Comparison of ENCODE assay signal across 11 cellular contexts in genomic region chr12:91111366-91112321, GRCh38. TPM values are rescaled to one million over a fixed set of nuclear protein-coding genes. Genes with fewer than 3 reads are reported as not detected.
DNase-seq lines count a peak whose midpoint lies in the region; ATAC-seq, FAIRE-seq and TF ChIP-seq lines count a peak whose summit lies in the region.
"Had no signal": no experiment of that assay in that cellular context is flagged by ENCODE, and none has a peak within 500 bp of the region (broad histone marks: within the 10 kb centered on the region; RNA-seq: fewer than 3 reads in every experiment).

TSS of gene LUM (minus strand) at chr12:91111494. CDS start at chr12:91108979, 2,515 bp downstream.

- H3K36me3 Mint-ChIP-seq in T-cell, result no peaks in the 10 kb centered on the region

- FAIRE-seq in D721Med (lab: Jason Lieb, UNC), result peak; percentile 11
- FAIRE-seq: G401.6 had no signal

- POLR2A ChIA-PET in T-cell (lab: Charles Lee), result no interaction called here

- H3K27me3 ChIP-seq in heart right ventricle (no peaks in the 10 kb centered on the region), rectal smooth muscle tissue (ENCODE audit: control insufficient read depth, insufficient read depth, low read length) (no peaks in the 10 kb centered on the region), MM.1S (replicated peaks; ENCODE audit: insufficient read depth, low read length) (no peaks in the 10 kb centered on the region)

- H3K4me1 ChIP-seq in heart right ventricle, result no peaks in the 10 kb centered on the region
- no peaks in the 10 kb centered on the region for H3K4me1 ChIP-seq in rectal smooth muscle tissue (ENCODE audit: control insufficient read depth, insufficient read depth, low read length)
- no peaks in the 10 kb centered on the region for H3K4me1 ChIP-seq in MM.1S (ENCODE audit: low read length)

- WGBS in heart right ventricle, 2 donors, result 30 to 34% methylated on average over 7 of the region's 7 CpGs

- H3K36me3 ChIP-seq in heart right ventricle (no peaks in the 10 kb centered on the region), rectal smooth muscle tissue (ENCODE audit: control insufficient read depth, insufficient read depth, low read length) (no peaks in the 10 kb centered on the region), MM.1S (replicated peaks; ENCODE audit: insufficient read depth, low read length) (no peaks in the 10 kb centered on the region)

- H3K4me1 Mint-ChIP-seq in T-cell, result no peaks in the 10 kb centered on the region
- H3K4me1 Mint-ChIP-seq: central memory CD8-positive, alpha-beta T cell had no signal

- H3K9ac ChIP-seq in rectal smooth muscle tissue (ENCODE audit: low read length), result no peak within 1 kb of the TSS
- no peak within 1 kb of the TSS for H3K9ac ChIP-seq in MM.1S (ENCODE audit: low read length)

- H3K4me3 ChIP-seq in heart right ventricle, result peak within 1 kb of the TSS in 9 of 10 donors; percentile 2 to 49 (median 43)
- H3K4me3 ChIP-seq in rectal smooth muscle tissue (ENCODE audit: low read length), result peak within 1 kb of the TSS; percentile 38
- no peak within 1 kb of the TSS for H3K4me3 ChIP-seq in MM.1S (ENCODE audit: low read length)

- TF ChIP-seq CTCF in D721Med (IDR thresholded peaks at IDR 0.05; ENCODE audit: insufficient read depth, missing control alignments), result no peak
- TF ChIP-seq CTCF in heart right ventricle (IDR thresholded peaks at IDR 0.05), result no peak
- no peak for TF ChIP-seq CTCF in MM.1S (IDR thresholded peaks at IDR 0.05; ENCODE audit: low read length)

- no peaks in the 10 kb centered on the region for H3K9me3 ChIP-seq in heart right ventricle
- no peaks in the 10 kb centered on the region for H3K9me3 ChIP-seq in MM.1S (replicated peaks; ENCODE audit: insufficient read depth, low read length)

- H3K27me3 Mint-ChIP-seq in T-cell, result peaks cover 0 to 3% of the 10 kb centered on the region in 2 donors
- H3K27me3 Mint-ChIP-seq: central memory CD8-positive, alpha-beta T cell had no signal

- no peaks in the 10 kb centered on the region for H3K9me3 Mint-ChIP-seq in T-cell
- H3K9me3 Mint-ChIP-seq: central memory CD8-positive, alpha-beta T cell had no signal

- H3K4me3 Mint-ChIP-seq in T-cell, result no peak within 1 kb of the TSS
- H3K4me3 Mint-ChIP-seq: central memory CD8-positive, alpha-beta T cell had no signal

- H3K9me2 ChIP-seq in MM.1S (replicated peaks; ENCODE audit: insufficient read depth, low read length), result no peaks in the 10 kb centered on the region

- no peak within 1 kb of the TSS for H3K27ac Mint-ChIP-seq in T-cell

- no peaks in the 10 kb centered on the region for H3K79me2 ChIP-seq in MM.1S (ENCODE audit: low read length)

- intact Hi-C loops in heart right ventricle (cut with DNase I), result loop anchor here in 1 of 10 donors (5.0 kb wide), 1 partner anchor 134 kb away; no protein-coding TSS in a partner anchor

- CTCF ChIA-PET in T-cell (lab: Charles Lee), result interaction anchor here in 1 of 2 donors (0.6 kb wide), 1 partner anchor 10 kb away, joined by 3 read pairs; no protein-coding TSS in a partner anchor

- no peaks in the 10 kb centered on the region for H4K20me1 ChIP-seq in MM.1S (ENCODE audit: insufficient read depth, low read length)

- H3K27ac ChIP-seq in heart right ventricle, result peak within 1 kb of the TSS in 9 of 10 donors; percentile 1 to 73 (median 59)
- H3K27ac ChIP-seq in rectal smooth muscle tissue (ENCODE audit: low read depth, low read length), result peak within 1 kb of the TSS; percentile 27
- H3K27ac ChIP-seq in MM.1S (ENCODE audit: low read length), result no peak within 1 kb of the TSS

- H3K4me2 ChIP-seq in MM.1S (ENCODE audit: low read depth, low read length), result no peak within 1 kb of the TSS

- DNase-seq in D721Med (ENCODE audit: insufficient read length, low spot score), result no peak
- DNase-seq in SW480 (ENCODE audit: low spot score), result peak; percentile 70
- peak; percentile 15 to 42 for DNase-seq in heart right ventricle
- DNase-seq in T-cell, result no peak
- no peak for DNase-seq in NCI-H1436 (lab: John Stamatoyannopoulos, UW)
- no peak for DNase-seq in MM.1S
- DNase-seq: stimulated activated CD4-positive, alpha-beta T cell treated with anti-CD3 and anti-CD28 coated beads, Interleukin-2, amount 100 ng/mL, for 24 hours had no signal

- peak in 6 of 8 donors; percentile 62 to 81 (median 69) for ATAC-seq in heart right ventricle
- ATAC-seq in T-cell (replicated peaks in 1 of 4), result no peak
- no peak for ATAC-seq in HG02938 (IDR thresholded peaks at IDR 0.05; ENCODE audit: unreplicated experiment)

- no peak within 1 kb of the TSS for H2AFZ ChIP-seq in MM.1S (ENCODE audit: low read length)

- no peaks in the 10 kb centered on the region for H3F3A ChIP-seq in MM.1S (ENCODE audit: insufficient read depth, low read length)

RNA-seq across cellular contexts. Expression of gene LUM, which starts in this region (rescaled TPM):
- 100 to 1,000 TPM in 6 of 10 donors, 10 to 100 TPM in 4; 41.7 to 193 (median 126) TPM for total RNA-seq in heart right ventricle
- 10 to 100 TPM; 25.1 to 26.8 TPM for polyA plus RNA-seq in heart right ventricle
- 1 to 10 TPM in 1 of 5 donors, under 1 TPM in 2, not detected in 2; 0.46 to 1.1 (median 0.61) TPM for total RNA-seq in T-cell

Comparison
In these comparisons a context has a peak if more than half of its experiments do, and no peak if none do; other contexts are left out.
1. RNA of gene LUM (total RNA-seq): 41.7 to 193 TPM in heart right ventricle; 0.46 to 1.1 TPM in T-cell; every median in the first group is over 10 times any median in the second.
2. DNase-seq: peak in SW480 (single experiment) and heart right ventricle (2 of 2); none in D721Med (single experiment), T-cell (0 of 34), NCI-H1436 (single experiment) and MM.1S (single experiment).
3. ATAC-seq: peak in heart right ventricle (6 of 8); none in T-cell (0 of 4) and HG02938 (single experiment).